Comparison of ENCODE assay signal across 1 cellular context in the genomic region with DNA sequence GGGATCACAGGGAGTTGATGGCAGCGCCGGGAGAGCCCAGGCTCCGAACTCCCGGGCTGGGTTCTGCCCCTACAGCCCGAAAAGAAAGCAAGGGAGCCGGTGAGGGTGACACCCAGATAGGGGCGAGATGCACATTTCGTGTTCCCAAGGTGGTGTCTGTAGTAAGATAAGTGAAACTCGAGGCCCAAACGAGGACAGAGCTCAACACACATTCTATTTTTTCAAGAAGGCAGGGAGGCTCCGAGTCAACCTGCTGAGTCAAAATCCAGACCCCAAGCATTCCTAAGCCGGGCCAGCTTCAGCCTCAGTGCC.
TF ChIP-seq lines count a peak whose summit lies in the region.

No MANE protein-coding gene starts in this region.

TF ChIP-seq in H1, 55 proteins besides CTCF, POLR2A, EP300 and RAD21:
- TF ChIP-seq ASH2L (IDR thresholded peaks at IDR 0.05; ENCODE audit: low read length) (peak; percentile 18), CBX8 (IDR thresholded peaks at IDR 0.05; ENCODE audit: borderline replicate concordance, low read depth, low read length) (no peak), CREB1 (IDR thresholded peaks at IDR 0.05) (0 out of 2 replicates have a peak, but pooled peaks have one; percentile 35), KDM5A (IDR thresholded peaks at IDR 0.05; ENCODE audit: low read length) (no peak), SUZ12 (IDR thresholded peaks at IDR 0.05; ENCODE audit: low read length) (no peak), SIRT6 (IDR thresholded peaks at IDR 0.05; ENCODE audit: low read length) (no peak), FOSL1 (IDR thresholded peaks at IDR 0.05; ENCODE audit: insufficient read depth, low read depth, low read length) (no peak), NANOG (IDR thresholded peaks at IDR 0.05; ENCODE audit: insufficient read depth, low read depth, low read length, poor library complexity, severe bottlenecking) (no peak)
- TF ChIP-seq, protein P1, sequence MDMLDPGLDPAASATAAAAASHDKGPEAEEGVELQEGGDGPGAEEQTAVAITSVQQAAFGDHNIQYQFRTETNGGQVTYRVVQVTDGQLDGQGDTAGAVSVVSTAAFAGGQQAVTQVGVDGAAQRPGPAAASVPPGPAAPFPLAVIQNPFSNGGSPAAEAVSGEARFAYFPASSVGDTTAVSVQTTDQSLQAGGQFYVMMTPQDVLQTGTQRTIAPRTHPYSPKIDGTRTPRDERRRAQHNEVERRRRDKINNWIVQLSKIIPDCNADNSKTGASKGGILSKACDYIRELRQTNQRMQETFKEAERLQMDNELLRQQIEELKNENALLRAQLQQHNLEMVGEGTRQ (IDR thresholded peaks at IDR 0.05; ENCODE audit: low read length): no peak
- TF ChIP-seq, protein P2, sequence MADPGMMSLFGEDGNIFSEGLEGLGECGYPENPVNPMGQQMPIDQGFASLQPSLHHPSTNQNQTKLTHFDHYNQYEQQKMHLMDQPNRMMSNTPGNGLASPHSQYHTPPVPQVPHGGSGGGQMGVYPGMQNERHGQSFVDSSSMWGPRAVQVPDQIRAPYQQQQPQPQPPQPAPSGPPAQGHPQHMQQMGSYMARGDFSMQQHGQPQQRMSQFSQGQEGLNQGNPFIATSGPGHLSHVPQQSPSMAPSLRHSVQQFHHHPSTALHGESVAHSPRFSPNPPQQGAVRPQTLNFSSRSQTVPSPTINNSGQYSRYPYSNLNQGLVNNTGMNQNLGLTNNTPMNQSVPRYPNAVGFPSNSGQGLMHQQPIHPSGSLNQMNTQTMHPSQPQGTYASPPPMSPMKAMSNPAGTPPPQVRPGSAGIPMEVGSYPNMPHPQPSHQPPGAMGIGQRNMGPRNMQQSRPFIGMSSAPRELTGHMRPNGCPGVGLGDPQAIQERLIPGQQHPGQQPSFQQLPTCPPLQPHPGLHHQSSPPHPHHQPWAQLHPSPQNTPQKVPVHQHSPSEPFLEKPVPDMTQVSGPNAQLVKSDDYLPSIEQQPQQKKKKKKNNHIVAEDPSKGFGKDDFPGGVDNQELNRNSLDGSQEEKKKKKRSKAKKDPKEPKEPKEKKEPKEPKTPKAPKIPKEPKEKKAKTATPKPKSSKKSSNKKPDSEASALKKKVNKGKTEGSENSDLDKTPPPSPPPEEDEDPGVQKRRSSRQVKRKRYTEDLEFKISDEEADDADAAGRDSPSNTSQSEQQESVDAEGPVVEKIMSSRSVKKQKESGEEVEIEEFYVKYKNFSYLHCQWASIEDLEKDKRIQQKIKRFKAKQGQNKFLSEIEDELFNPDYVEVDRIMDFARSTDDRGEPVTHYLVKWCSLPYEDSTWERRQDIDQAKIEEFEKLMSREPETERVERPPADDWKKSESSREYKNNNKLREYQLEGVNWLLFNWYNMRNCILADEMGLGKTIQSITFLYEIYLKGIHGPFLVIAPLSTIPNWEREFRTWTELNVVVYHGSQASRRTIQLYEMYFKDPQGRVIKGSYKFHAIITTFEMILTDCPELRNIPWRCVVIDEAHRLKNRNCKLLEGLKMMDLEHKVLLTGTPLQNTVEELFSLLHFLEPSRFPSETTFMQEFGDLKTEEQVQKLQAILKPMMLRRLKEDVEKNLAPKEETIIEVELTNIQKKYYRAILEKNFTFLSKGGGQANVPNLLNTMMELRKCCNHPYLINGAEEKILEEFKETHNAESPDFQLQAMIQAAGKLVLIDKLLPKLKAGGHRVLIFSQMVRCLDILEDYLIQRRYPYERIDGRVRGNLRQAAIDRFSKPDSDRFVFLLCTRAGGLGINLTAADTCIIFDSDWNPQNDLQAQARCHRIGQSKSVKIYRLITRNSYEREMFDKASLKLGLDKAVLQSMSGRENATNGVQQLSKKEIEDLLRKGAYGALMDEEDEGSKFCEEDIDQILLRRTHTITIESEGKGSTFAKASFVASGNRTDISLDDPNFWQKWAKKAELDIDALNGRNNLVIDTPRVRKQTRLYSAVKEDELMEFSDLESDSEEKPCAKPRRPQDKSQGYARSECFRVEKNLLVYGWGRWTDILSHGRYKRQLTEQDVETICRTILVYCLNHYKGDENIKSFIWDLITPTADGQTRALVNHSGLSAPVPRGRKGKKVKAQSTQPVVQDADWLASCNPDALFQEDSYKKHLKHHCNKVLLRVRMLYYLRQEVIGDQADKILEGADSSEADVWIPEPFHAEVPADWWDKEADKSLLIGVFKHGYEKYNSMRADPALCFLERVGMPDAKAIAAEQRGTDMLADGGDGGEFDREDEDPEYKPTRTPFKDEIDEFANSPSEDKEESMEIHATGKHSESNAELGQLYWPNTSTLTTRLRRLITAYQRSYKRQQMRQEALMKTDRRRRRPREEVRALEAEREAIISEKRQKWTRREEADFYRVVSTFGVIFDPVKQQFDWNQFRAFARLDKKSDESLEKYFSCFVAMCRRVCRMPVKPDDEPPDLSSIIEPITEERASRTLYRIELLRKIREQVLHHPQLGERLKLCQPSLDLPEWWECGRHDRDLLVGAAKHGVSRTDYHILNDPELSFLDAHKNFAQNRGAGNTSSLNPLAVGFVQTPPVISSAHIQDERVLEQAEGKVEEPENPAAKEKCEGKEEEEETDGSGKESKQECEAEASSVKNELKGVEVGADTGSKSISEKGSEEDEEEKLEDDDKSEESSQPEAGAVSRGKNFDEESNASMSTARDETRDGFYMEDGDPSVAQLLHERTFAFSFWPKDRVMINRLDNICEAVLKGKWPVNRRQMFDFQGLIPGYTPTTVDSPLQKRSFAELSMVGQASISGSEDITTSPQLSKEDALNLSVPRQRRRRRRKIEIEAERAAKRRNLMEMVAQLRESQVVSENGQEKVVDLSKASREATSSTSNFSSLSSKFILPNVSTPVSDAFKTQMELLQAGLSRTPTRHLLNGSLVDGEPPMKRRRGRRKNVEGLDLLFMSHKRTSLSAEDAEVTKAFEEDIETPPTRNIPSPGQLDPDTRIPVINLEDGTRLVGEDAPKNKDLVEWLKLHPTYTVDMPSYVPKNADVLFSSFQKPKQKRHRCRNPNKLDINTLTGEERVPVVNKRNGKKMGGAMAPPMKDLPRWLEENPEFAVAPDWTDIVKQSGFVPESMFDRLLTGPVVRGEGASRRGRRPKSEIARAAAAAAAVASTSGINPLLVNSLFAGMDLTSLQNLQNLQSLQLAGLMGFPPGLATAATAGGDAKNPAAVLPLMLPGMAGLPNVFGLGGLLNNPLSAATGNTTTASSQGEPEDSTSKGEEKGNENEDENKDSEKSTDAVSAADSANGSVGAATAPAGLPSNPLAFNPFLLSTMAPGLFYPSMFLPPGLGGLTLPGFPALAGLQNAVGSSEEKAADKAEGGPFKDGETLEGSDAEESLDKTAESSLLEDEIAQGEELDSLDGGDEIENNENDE (IDR thresholded peaks at IDR 0.05; ENCODE audit: insufficient replicate concordance, low read length): no peak
- TF ChIP-seq, protein P3, sequence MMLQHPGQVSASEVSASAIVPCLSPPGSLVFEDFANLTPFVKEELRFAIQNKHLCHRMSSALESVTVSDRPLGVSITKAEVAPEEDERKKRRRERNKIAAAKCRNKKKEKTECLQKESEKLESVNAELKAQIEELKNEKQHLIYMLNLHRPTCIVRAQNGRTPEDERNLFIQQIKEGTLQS (IDR thresholded peaks at IDR 0.05; ENCODE audit: insufficient read depth, low read depth, low read length): no peak
